ENCODE assay signal across 11 cellular contexts in the genomic region with DNA sequence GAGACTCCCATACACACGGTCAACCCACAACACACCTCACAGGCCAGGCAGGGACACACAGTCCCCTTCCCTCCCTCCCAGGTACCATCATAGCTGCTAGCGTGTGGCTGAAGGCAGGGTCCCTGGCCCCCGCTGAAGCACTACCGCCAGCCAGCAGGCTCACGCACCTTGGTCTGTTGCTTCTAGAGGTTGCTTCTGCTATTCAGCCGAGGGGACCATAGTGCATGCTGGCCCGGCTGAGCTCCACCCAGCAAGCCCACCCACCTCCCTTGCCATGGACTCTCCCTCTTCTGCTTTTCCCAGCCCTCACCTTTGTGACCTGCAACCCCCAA. TPM values are rescaled to one million over a fixed set of nuclear protein-coding genes. Genes with fewer than 3 reads are reported as not detected.
"Had no signal": no experiment of that assay in that cellular context is flagged by ENCODE, and none has a peak within 500 bp of the region (broad histone marks: within the 10 kb centered on the region; RNA-seq: fewer than 3 reads in every experiment).

No MANE protein-coding gene starts in this region.

RNA-seq across cellular contexts. Expression of a gene that starts 38.0 kb away (rescaled TPM):
- total RNA-seq: OCI-LY7, PC-3, PC-9, Peyer's patch, Right ventricle myocardium inferior, Right ventricle myocardium superior, RPMI7951, SJCRH30, SJSA1, SK-MEL-5 had no signal
- polyA plus RNA-seq: SK-N-SH had no signal

RNA-seq across cellular contexts. Expression of a gene that starts 46.7 kb away (rescaled TPM):
- total RNA-seq: OCI-LY7, PC-3, PC-9, Peyer's patch, Right ventricle myocardium inferior, Right ventricle myocardium superior, SJCRH30 had no signal
- polyA plus RNA-seq: SK-N-SH had no signal
